ENCODE assay signal across 29 cellular contexts in genomic region chr6:6152060-6152459, GRCh38.
"Had no signal": no experiment of that assay in that cellular context is flagged by ENCODE, and none has a peak within 500 bp of the region (broad histone marks: within the 10 kb centered on the region; RNA-seq: fewer than 3 reads in every experiment).

No MANE protein-coding gene starts in this region.

- H3K36me3 Mint-ChIP-seq: activated naive CD4-positive, alpha-beta T cell treated with anti-CD3 and anti-CD28 coated beads, Interleukin-2, amount 50 U/mL, for 24 hours; activated naive CD8-positive, alpha-beta T cell treated with anti-CD3 and anti-CD28 coated beads, Interleukin-2, amount 10 ng/mL, durations not matched to agents 7 days and 5 days had no signal

- DNase-seq: activated CD4-positive, alpha-beta T cell treated with anti-CD3 and anti-CD28 coated beads, Interleukin-2, amount 10 ng/mL, durations not matched to agents 24 days and 14 days; activated CD4-positive, alpha-beta T cell treated with anti-CD3 and anti-CD28 coated beads, Interleukin-2, amount 50 U/mL, for 4 hours; activated CD8-positive, alpha-beta T cell treated with anti-CD3 and anti-CD28 coated beads for 36 hours; activated effector memory CD4-positive, alpha-beta T cell treated with anti-CD3 and anti-CD28 coated beads, Interleukin-2, amount 50 U/mL, for 16 hours; activated naive CD4-positive, alpha-beta T cell; activated naive CD8-positive, alpha-beta T cell treated with anti-CD3 and anti-CD28 coated beads, Interleukin-2, amount 10 ng/mL, durations not matched to agents 7 days and 5 days; activated T-cell treated with anti-CD3 and anti-CD28 coated beads, Interleukin-2, amount 50 U/mL, for 1 hour; activated T-cell treated with anti-CD3 and anti-CD28 coated beads, Interleukin-2, amount 50 U/mL, for 72 hours; adrenal gland; body of pancreas; NCI-H1105 treated with DMSO at 0.1 percent for 48 hours; NCI-H1436; NCI-H1694; NCI-H1930; NCI-H2081 treated with DMSO at 0.1 percent for 48 hours; NCI-H226; NCI-H446 treated with DMSO at 0.1 percent for 48 hours; NCI-H524 treated with DMSO at 0.1 percent for 48 hours; SHP77; SJCRH30; T1000 had no signal

- H3K9me3 Mint-ChIP-seq: activated CD4-positive, alpha-beta T cell treated with anti-CD3 and anti-CD28 coated beads, Interleukin-2, amount 10 ng/mL, durations not matched to agents 24 days and 14 days; activated CD8-positive, alpha-beta T cell treated with anti-CD3 and anti-CD28 coated beads for 36 hours; activated naive CD4-positive, alpha-beta T cell treated with anti-CD3 and anti-CD28 coated beads, Interleukin-2, amount 50 U/mL, for 24 hours; activated naive CD8-positive, alpha-beta T cell treated with anti-CD3 and anti-CD28 coated beads, Interleukin-2, amount 10 ng/mL, durations not matched to agents 7 days and 5 days; activated T-cell treated with anti-CD3 and anti-CD28 coated beads, Interleukin-2, amount 50 U/mL, for 72 hours; activated T-helper 17 cell treated with anti-CD3 and anti-CD28 coated beads, Interleukin-2, amount 50 U/mL, for 72 hours had no signal

- H3K4me3 ChIP-seq: adrenal gland, body of pancreas, breast epithelium, K562, SJCRH30, SK-N-MC had no signal

- H3K4me3 Mint-ChIP-seq: activated CD4-positive, alpha-beta T cell treated with anti-CD3 and anti-CD28 coated beads, Interleukin-2, amount 10 ng/mL, durations not matched to agents 24 days and 14 days; activated CD8-positive, alpha-beta T cell treated with anti-CD3 and anti-CD28 coated beads for 36 hours; activated naive CD4-positive, alpha-beta T cell treated with anti-CD3 and anti-CD28 coated beads, Interleukin-2, amount 50 U/mL, for 24 hours; activated naive CD8-positive, alpha-beta T cell treated with anti-CD3 and anti-CD28 coated beads, Interleukin-2, amount 10 ng/mL, durations not matched to agents 7 days and 5 days; activated T-cell treated with anti-CD3 and anti-CD28 coated beads, Interleukin-2, amount 50 U/mL, for 72 hours; activated T-helper 17 cell treated with anti-CD3 and anti-CD28 coated beads, Interleukin-2, amount 50 U/mL, for 72 hours had no signal

- H3K36me3 ChIP-seq: adrenal gland, breast epithelium, SJCRH30 had no signal

- H3K4me1 Mint-ChIP-seq: activated CD4-positive, alpha-beta T cell treated with anti-CD3 and anti-CD28 coated beads, Interleukin-2, amount 10 ng/mL, durations not matched to agents 24 days and 14 days; activated naive CD4-positive, alpha-beta T cell treated with anti-CD3 and anti-CD28 coated beads, Interleukin-2, amount 50 U/mL, for 24 hours; activated naive CD8-positive, alpha-beta T cell treated with anti-CD3 and anti-CD28 coated beads, Interleukin-2, amount 10 ng/mL, durations not matched to agents 7 days and 5 days; activated T-helper 17 cell treated with anti-CD3 and anti-CD28 coated beads, Interleukin-2, amount 50 U/mL, for 72 hours had no signal

- H3K4me1 ChIP-seq: adrenal gland, body of pancreas, breast epithelium, SJCRH30 had no signal

- H3K27me3 ChIP-seq: adrenal gland, body of pancreas, breast epithelium, SJCRH30 had no signal

- H3K27ac ChIP-seq: adrenal gland, body of pancreas, breast epithelium, SJCRH30, SK-N-MC had no signal

- H3K27ac Mint-ChIP-seq: activated CD4-positive, alpha-beta T cell treated with anti-CD3 and anti-CD28 coated beads, Interleukin-2, amount 10 ng/mL, durations not matched to agents 24 days and 14 days; activated CD8-positive, alpha-beta T cell treated with anti-CD3 and anti-CD28 coated beads for 36 hours; activated naive CD4-positive, alpha-beta T cell treated with anti-CD3 and anti-CD28 coated beads, Interleukin-2, amount 50 U/mL, for 24 hours; activated naive CD8-positive, alpha-beta T cell treated with anti-CD3 and anti-CD28 coated beads, Interleukin-2, amount 10 ng/mL, durations not matched to agents 7 days and 5 days; activated T-cell treated with anti-CD3 and anti-CD28 coated beads, Interleukin-2, amount 50 U/mL, for 72 hours; activated T-helper 17 cell treated with anti-CD3 and anti-CD28 coated beads, Interleukin-2, amount 50 U/mL, for 72 hours had no signal

- H3K9me3 ChIP-seq: adrenal gland, body of pancreas, breast epithelium, SJCRH30 had no signal

- FAIRE-seq: astrocyte, K562, TTC549 had no signal

- ATAC-seq: activated CD8-positive, alpha-beta T cell treated with anti-CD3 and anti-CD28 coated beads for 36 hours; activated T-cell treated with anti-CD3 and anti-CD28 coated beads, Interleukin-2, amount 50 U/mL, for 72 hours; activated T-helper 17 cell treated with anti-CD3 and anti-CD28 coated beads, Interleukin-2, amount 50 U/mL, for 72 hours; body of pancreas; K562; Panc1 had no signal
